ENCODE assay signal across 8 cellular contexts in genomic region chr2:218709906-218710305, GRCh38. TPM values are rescaled to one million over a fixed set of nuclear protein-coding genes. Genes with fewer than 3 reads are reported as not detected.
DNase-seq lines count a peak whose midpoint lies in the region; ATAC-seq and TF ChIP-seq lines count a peak whose summit lies in the region.

No MANE protein-coding gene starts in this region.

- peak overlapping the region; percentile 70 for H2AFZ ChIP-seq in ACC112 (ENCODE audit: low read length, unreplicated experiment)

- intact Hi-C loops in MCF 10A (cut with micrococcal nuclease), result loop anchor here (2.0 kb wide), 1 partner anchor 21 kb away; no protein-coding TSS in a partner anchor

- H3K27ac ChIP-seq in ACC112 (ENCODE audit: low read depth, low read length) (no peak overlapping the region), HUES6 (ENCODE audit: low read depth, low read length) (peak overlapping the region; percentile 25; the same call in 1 of the 2 replicates)

- DNase-seq in MCF 10A (ENCODE audit: unreplicated experiment), result no peak
- no peak for DNase-seq in naive B cell
- DNase-seq in iPS-NIHi11 (ENCODE audit: low spot score), result no peak
- DNase-seq in D341Med (ENCODE audit: low spot score), result no peak
- DNase-seq in NCI-H1105 treated with DMSO at 0.1 percent for 48 hours (lab: John Stamatoyannopoulos, UW), result no peak

- H3K4me3 ChIP-seq in ACC112 (ENCODE audit: low read depth, low read length) (peak overlapping the region; percentile 90; the same call in 1 of the 2 replicates), HUES6 (ENCODE audit: low read depth, low read length) (0 out of 2 replicates have a peak overlapping the region, but pooled peaks have one; percentile 95)

- H3K27me3 ChIP-seq in ACC112 (ENCODE audit: insufficient read depth, low read length) (no peaks in the 10 kb centered on the region), HUES6 (ENCODE audit: control insufficient read depth, insufficient read depth, low read length) (no peaks in the 10 kb centered on the region)

- H3K36me3 Mint-ChIP-seq in MCF 10A (ENCODE audit: insufficient read depth, unreplicated experiment), result peaks cover 7% of the 10 kb centered on the region
- H3K36me3 Mint-ChIP-seq in naive B cell, result no peaks in the 10 kb centered on the region

- H3K9me3 ChIP-seq in HUES6 (ENCODE audit: control insufficient read depth, insufficient read depth, low read depth, low read length), result no peaks in the 10 kb centered on the region

- H3K4me3 Mint-ChIP-seq in MCF 10A (ENCODE audit: unreplicated experiment), result peak overlapping the region; percentile 98
- peak overlapping the region in 5 of 8 donors; percentile 24 to 97 (median 93) for H3K4me3 Mint-ChIP-seq in naive B cell

- POLR2A ChIA-PET in MCF 10A (lab: Yijun Ruan, JAX), result interaction anchor here (0.6 to 1.9 kb wide), 10 partner anchors 12 to 184 kb away, joined by 3 to 19 read pairs (median 4); partner anchors contain the start of genes BCS1L, RNF25, STK36 and ZNF142

- no peak for TF ChIP-seq CTCF in MCF 10A (IDR thresholded peaks at IDR 0.05; ENCODE audit: unreplicated experiment)

- H3K79me2 ChIP-seq in ACC112 (ENCODE audit: control insufficient read depth, insufficient read depth, low read length, unreplicated experiment), result peaks cover 36% of the 10 kb centered on the region

- no peak overlapping the region for H3K9ac ChIP-seq in HUES6 (ENCODE audit: low read length)

- ATAC-seq in naive B cell (ENCODE audit: low read depth in 2 of 2) (no peak), GM19455 (IDR thresholded peaks at IDR 0.05; ENCODE audit: unreplicated experiment) (no peak)

- H3K36me3 ChIP-seq in ACC112 (ENCODE audit: insufficient read depth, low read length) (no peaks in the 10 kb centered on the region), HUES6 (ENCODE audit: control insufficient read depth, insufficient read depth, low read length) (peaks cover 7% of the 10 kb centered on the region; the same call in 1 of the 2 replicates)

- H3K4me1 ChIP-seq in ACC112 (ENCODE audit: control insufficient read depth, insufficient read depth, low read length, unreplicated experiment), result peaks cover 7% of the 10 kb centered on the region
- peaks cover 12% of the 10 kb centered on the region; the same call in 1 of the 2 replicates for H3K4me1 ChIP-seq in HUES6 (ENCODE audit: control insufficient read depth, insufficient read depth, low read length)

- no TSS peak for BruUV-seq in MCF 10A (replicated peaks; lab: Mats Ljungman, UMichigan)

- CTCF ChIA-PET in MCF 10A (lab: Yijun Ruan, JAX), result interaction anchor here (0.5 to 4.4 kb wide), 31 partner anchors 11 to 850 kb away, joined by 3 to 41 read pairs (median 5); partner anchors contain the start of genes BCS1L, RNF25, STK36 and USP37

- H3K9me3 Mint-ChIP-seq in MCF 10A (ENCODE audit: unreplicated experiment) (no peaks in the 10 kb centered on the region), naive B cell (peaks cover 0 to 2% (median 0%) of the 10 kb centered on the region in 7 donors)

- H3K27ac Mint-ChIP-seq in MCF 10A (ENCODE audit: low read depth, unreplicated experiment) (no peak overlapping the region), naive B cell (peak overlapping the region in 1 of 6 donors; percentile 94)

- no peaks in the 10 kb centered on the region for H3K27me3 Mint-ChIP-seq in MCF 10A (ENCODE audit: insufficient read depth, unreplicated experiment)
- peaks cover 0 to 15% (median 5%) of the 10 kb centered on the region in 3 donors for H3K27me3 Mint-ChIP-seq in naive B cell

- H3K4me1 Mint-ChIP-seq in MCF 10A (ENCODE audit: insufficient read depth, unreplicated experiment), result peaks cover 15% of the 10 kb centered on the region
- peaks cover 19 to 27% (median 23%) of the 10 kb centered on the region in 3 donors for H3K4me1 Mint-ChIP-seq in naive B cell

RNA-seq across cellular contexts. Expression of gene TTLL4, which starts 0.7 kb away (rescaled TPM):
- 33.6 and 38.2 TPM in 2 replicates for total RNA-seq in MCF 10A (2022)
- 1 to 10 TPM in 5 of 6 donors, not detected in 1; 3.4 to 9.3 (median 6.0) TPM for polyA plus RNA-seq in naive B cell (ENCODE audit: low read depth in 6 of 6)

RNA-seq across cellular contexts. Expression of gene STK36, which starts 38.0 kb away (rescaled TPM):
- total RNA-seq in MCF 10A (2022), result 20.7 and 35.1 TPM in 2 replicates
- 1 to 10 TPM; 2.0 to 5.9 (median 3.3) TPM for polyA plus RNA-seq in naive B cell (ENCODE audit: low read depth in 6 of 6)

RNA-seq across cellular contexts. Expression of gene RNF25, which starts 38.1 kb away (rescaled TPM):
- total RNA-seq in MCF 10A (2022), result 58.9 and 60.8 TPM in 2 replicates
- 10 to 100 TPM; 16.9 to 30.6 (median 20.0) TPM for polyA plus RNA-seq in naive B cell (ENCODE audit: low read depth in 6 of 6)

RNA-seq across cellular contexts. Expression of gene BCS1L, which starts 50.4 kb away (rescaled TPM):
- total RNA-seq in MCF 10A (2022), result 71.1 and 96.0 TPM in 2 replicates
- polyA plus RNA-seq in naive B cell (ENCODE audit: low read depth in 6 of 6), result 10 to 100 TPM; 16.8 to 30.2 (median 23.0) TPM

RNA-seq across cellular contexts. Expression of gene ZNF142, which starts 50.5 kb away (rescaled TPM):
- total RNA-seq in MCF 10A (2022), result 33.7 and 37.8 TPM in 2 replicates
- 10 to 100 TPM in 1 of 6 donors, 1 to 10 TPM in 4, not detected in 1; 4.8 to 24.9 (median 5.9) TPM for polyA plus RNA-seq in naive B cell (ENCODE audit: low read depth in 6 of 6)
